Comparison of ENCODE assay signal across 9 cellular contexts in genomic region chr14:102927878-102928411, GRCh38. TPM values are rescaled to one million over a fixed set of nuclear protein-coding genes. Genes with fewer than 3 reads are reported as not detected.
A peak's percentile ranks its signal among the peaks of the same experiment; 100 is the strongest.
DNase-seq lines count a peak whose midpoint lies in the region; TF ChIP-seq lines count a peak whose summit lies in the region.
"Had no signal": no experiment of that assay in that cellular context is flagged by ENCODE, and none has a peak within 500 bp of the region (broad histone marks: within the 10 kb centered on the region; RNA-seq: fewer than 3 reads in every experiment).

No MANE protein-coding gene starts in this region.

- peak overlapping the region; percentile 99 for H3K4me2 ChIP-seq in neural progenitor cell
- no peak overlapping the region for H3K4me2 ChIP-seq in SK-N-SH

- H3K27me3 ChIP-seq in HUES64 (ENCODE audit: insufficient read depth, low read length) (peaks cover 86% of the 10 kb centered on the region), neural progenitor cell (peaks cover 90% of the 10 kb centered on the region), SK-N-SH (ENCODE audit: insufficient read depth) (peaks cover 5% of the 10 kb centered on the region; the same call in 1 of the 2 replicates), MG63 (no peaks in the 10 kb centered on the region)
- peaks cover 17% of the 10 kb centered on the region for H3K27me3 ChIP-seq in effector memory CD4-positive, alpha-beta T cell (replicated peaks; ENCODE audit: control insufficient read depth, insufficient read depth, low read length, poor library complexity, severe bottlenecking)

- H3K9me3 ChIP-seq in HUES64 (ENCODE audit: insufficient read depth, low read depth, low read length) (no peaks in the 10 kb centered on the region), neural progenitor cell (ENCODE audit: low read depth) (no peaks in the 10 kb centered on the region), SK-N-SH (no peaks in the 10 kb centered on the region), MG63 (no peaks in the 10 kb centered on the region)
- H3K9me3 ChIP-seq in effector memory CD4-positive, alpha-beta T cell (ENCODE audit: control insufficient read depth, low read length) = no peaks in the 10 kb centered on the region

- H3K4me1 ChIP-seq in HUES64 (ENCODE audit: insufficient read depth, low read length) (peaks cover 10% of the 10 kb centered on the region), neural progenitor cell (peaks cover 36% of the 10 kb centered on the region), SK-N-SH (ENCODE audit: control insufficient read depth in 1 of 2, insufficient read depth in 2 of 2, low read depth in 1 of 2, low read length in 1 of 2) (peaks cover 0 to 8% of the 10 kb centered on the region in 2 experiments; a peak in 1 of 4 replicates)
- peaks cover 34% of the 10 kb centered on the region for H3K4me1 ChIP-seq in effector memory CD4-positive, alpha-beta T cell (ENCODE audit: control insufficient read depth, insufficient read depth, low read length, poor library complexity, severe bottlenecking)

- no peak for TF ChIP-seq CTCF in GM12865 (IDR thresholded peaks at IDR 0.05; ENCODE audit: insufficient read depth, low read depth, low read length, missing control alignments)
- TF ChIP-seq CTCF in neural progenitor cell (IDR thresholded peaks at IDR 0.05) = no peak
- no peak for TF ChIP-seq CTCF in SK-N-SH (IDR thresholded peaks at IDR 0.05)

- POLR2A ChIA-PET in SK-N-SH (lab: Yijun Ruan, JAX) = no interaction called here

- H3K4me1 Mint-ChIP-seq in neural progenitor cell = peaks cover 9% of the 10 kb centered on the region

- H3K27me3 Mint-ChIP-seq in neural progenitor cell (ENCODE audit: insufficient read depth, low read depth) = peaks cover 31% of the 10 kb centered on the region

- CTCF ChIA-PET in SK-N-SH (lab: Yijun Ruan, JAX) = interaction anchor here (0.6 kb wide), 1 partner anchor 267 kb away, joined by 3 read pairs; no protein-coding TSS in a partner anchor

- peaks cover 3% of the 10 kb centered on the region for H3K36me3 Mint-ChIP-seq in neural progenitor cell

- no peaks in the 10 kb centered on the region for H3K9me3 Mint-ChIP-seq in neural progenitor cell

- H2AFZ ChIP-seq in neural progenitor cell (replicated peaks) (peak overlapping the region; percentile 99), SK-N-SH (ENCODE audit: low read depth) (no peak overlapping the region)

- TF ChIP-seq EP300 in SK-N-SH (IDR thresholded peaks at IDR 0.05; ENCODE audit: borderline replicate concordance in 1 of 2, low read depth in 1 of 2, low read length in 1 of 2) = no peak

- H3K9me2 ChIP-seq in SK-N-SH = no peaks in the 10 kb centered on the region

- H3K27ac ChIP-seq in HUES64 (ENCODE audit: low read depth, low read length) (no peak overlapping the region), neural progenitor cell (no peak overlapping the region), SK-N-SH (ENCODE audit: low read depth in 2 of 2, low read length in 1 of 2) (no peak overlapping the region)
- H3K27ac ChIP-seq in effector memory CD4-positive, alpha-beta T cell (ENCODE audit: insufficient read depth, low read length, poor library complexity, severe bottlenecking) = no peak overlapping the region

- peaks cover 27% of the 10 kb centered on the region for H3F3A ChIP-seq in neural progenitor cell (ENCODE audit: low read depth)
- H3F3A ChIP-seq in SK-N-SH (replicated peaks; ENCODE audit: insufficient read depth) = no peaks in the 10 kb centered on the region

- H3K79me2 ChIP-seq in neural progenitor cell (ENCODE audit: low read depth) (no peaks in the 10 kb centered on the region), SK-N-SH (ENCODE audit: insufficient read depth) (no peaks in the 10 kb centered on the region)

- H3K36me3 ChIP-seq in HUES64 (ENCODE audit: insufficient read depth, low read length) (peaks cover 2% of the 10 kb centered on the region), neural progenitor cell (no peaks in the 10 kb centered on the region), SK-N-SH (replicated peaks in 1 of 2; ENCODE audit: control insufficient read depth in 1 of 2, insufficient read depth in 2 of 2, low read length in 1 of 2) (peaks cover 0 to 9% of the 10 kb centered on the region in 2 experiments), MG63 (no peaks in the 10 kb centered on the region)
- no peaks in the 10 kb centered on the region for H3K36me3 ChIP-seq in effector memory CD4-positive, alpha-beta T cell (ENCODE audit: control insufficient read depth, insufficient read depth, low read length)

- peak overlapping the region; percentile 70 for H3K4me3 Mint-ChIP-seq in neural progenitor cell

- peak overlapping the region; percentile 43; the same call in 1 of the 2 replicates for H3K9ac ChIP-seq in HUES64 (ENCODE audit: low read depth, low read length)
- no peak overlapping the region for H3K9ac ChIP-seq in neural progenitor cell
- no peak overlapping the region for H3K9ac ChIP-seq in SK-N-SH

- H3K4me3 ChIP-seq in GM12865 (ENCODE audit: low read depth, low read length) (peak overlapping the region; percentile 64), HUES64 (ENCODE audit: low read length) (peak overlapping the region; percentile 75), neural progenitor cell (peak overlapping the region; percentile 75), SK-N-SH (ENCODE audit: low read depth in 2 of 2, low read length in 1 of 2) (no peak overlapping the region), MG63 (no peak overlapping the region)
- H3K4me3 ChIP-seq in effector memory CD4-positive, alpha-beta T cell (ENCODE audit: insufficient read depth, low read depth, low read length, poor library complexity, severe bottlenecking) = peak overlapping the region; percentile 43

- DNase-seq in GM12865 (ENCODE audit: low read depth) (no peak), neural progenitor cell (ENCODE audit: low spot score) (peak; percentile 56), amygdala (lab: John Stamatoyannopoulos, UW) (no peak), SK-N-SH (no peak), NCI-H1436 (lab: John Stamatoyannopoulos, UW) (no peak), MG63 (no peak)
- DNase-seq in effector memory CD4-positive, alpha-beta T cell = no peak

- no peak for TF ChIP-seq RAD21 in SK-N-SH (IDR thresholded peaks at IDR 0.05; ENCODE audit: low read length)

- H3K27ac Mint-ChIP-seq in neural progenitor cell = no peak overlapping the region

- H4K20me1 ChIP-seq in neural progenitor cell (ENCODE audit: low read depth) (peaks cover 32% of the 10 kb centered on the region), SK-N-SH (ENCODE audit: insufficient read depth) (peaks cover 6% of the 10 kb centered on the region; the same call in 1 of the 2 replicates)

- WGBS in HUES64 = 1% methylated on average over 35 of the region's 35 CpGs
- WGBS in SK-N-SH (ENCODE audit: low lambda C conversion rate) = 93% methylated on average over 16 of the region's 35 CpGs

TF ChIP-seq in SK-N-SH, 30 proteins besides CTCF, POLR2A, EP300 and RAD21 (continues in another document):
- TF ChIP-seq IRF3 (IDR thresholded peaks at IDR 0.05; ENCODE audit: low read depth, low read length) = no peak
- no peak for TF ChIP-seq FOXJ3 (CRISPR knock-in tag; IDR thresholded peaks at IDR 0.05)
- TF ChIP-seq FOXM1 (IDR thresholded peaks at IDR 0.05; ENCODE audit: low read depth) = no peak
- no peak for TF ChIP-seq USF2 (IDR thresholded peaks at IDR 0.05; ENCODE audit: borderline replicate concordance, low read depth, low read length)
- no peak for TF ChIP-seq GABPA (IDR thresholded peaks at IDR 0.05; ENCODE audit: low read depth)
- TF ChIP-seq MAX (IDR thresholded peaks at IDR 0.05; ENCODE audit: low read depth) = no peak
- TF ChIP-seq PBX3 (IDR thresholded peaks at IDR 0.05) = no peak
- TF ChIP-seq JUND (IDR thresholded peaks at IDR 0.05) = no peak
- TF ChIP-seq TEAD4 (IDR thresholded peaks at IDR 0.05; ENCODE audit: borderline replicate concordance, insufficient read depth) = no peak
- no peak for TF ChIP-seq NRF1 (IDR thresholded peaks at IDR 0.05; ENCODE audit: low read depth, low read length)
- TF ChIP-seq RFX5 (IDR thresholded peaks at IDR 0.05; ENCODE audit: low read length) = no peak
- no peak for TF ChIP-seq NFIC (IDR thresholded peaks at IDR 0.05; ENCODE audit: borderline replicate concordance)
- no peak for TF ChIP-seq TAF1 (IDR thresholded peaks at IDR 0.05; ENCODE audit: borderline replicate concordance, low read depth, low read length)

RNA-seq across cellular contexts. Expression of gene AMN, which starts 5.5 kb away (rescaled TPM):
- 0.20 TPM for polyA plus RNA-seq in HUES64 (2013, experiment 1 of 2)
- 0.38 TPM for polyA plus RNA-seq in HUES64 (2013, experiment 2 of 2)
- total RNA-seq in neural progenitor cell (ENCODE audit: low replicate concordance) = 0.28 TPM in 1 of 2 replicates, not detected in the other
- 0.03 TPM in 1 of 2 replicates, not detected in the other for polyA plus RNA-seq in SK-N-SH (2012; rRNA removed)
- 0.01 TPM in 1 of 2 replicates, not detected in the other for polyA plus RNA-seq in SK-N-SH (2012; cell fraction: cytosol; rRNA removed)
- polyA plus RNA-seq in SK-N-SH (2012; cell fraction: nucleus; rRNA removed) = 0.21 and 0.25 TPM in 2 replicates
- total RNA-seq in MG63 (2014; rRNA removed; shearing (Covaris generic); ENCODE audit: low replicate concordance) = 0.43 TPM in 1 of 2 replicates, not detected in the other
- total RNA-seq: M059J had no signal

Comparison
In these comparisons a context has a peak if more than half of its experiments do, and no peak if none do; other contexts are left out.
1. H3K4me3 ChIP-seq: peak in GM12865 (single experiment), HUES64 (single experiment), effector memory CD4-positive, alpha-beta T cell (single experiment) and neural progenitor cell (single experiment); none in SK-N-SH (0 of 2) and MG63 (single experiment).